Comparison of ENCODE assay signal across 1 cellular context in the genomic region with DNA sequence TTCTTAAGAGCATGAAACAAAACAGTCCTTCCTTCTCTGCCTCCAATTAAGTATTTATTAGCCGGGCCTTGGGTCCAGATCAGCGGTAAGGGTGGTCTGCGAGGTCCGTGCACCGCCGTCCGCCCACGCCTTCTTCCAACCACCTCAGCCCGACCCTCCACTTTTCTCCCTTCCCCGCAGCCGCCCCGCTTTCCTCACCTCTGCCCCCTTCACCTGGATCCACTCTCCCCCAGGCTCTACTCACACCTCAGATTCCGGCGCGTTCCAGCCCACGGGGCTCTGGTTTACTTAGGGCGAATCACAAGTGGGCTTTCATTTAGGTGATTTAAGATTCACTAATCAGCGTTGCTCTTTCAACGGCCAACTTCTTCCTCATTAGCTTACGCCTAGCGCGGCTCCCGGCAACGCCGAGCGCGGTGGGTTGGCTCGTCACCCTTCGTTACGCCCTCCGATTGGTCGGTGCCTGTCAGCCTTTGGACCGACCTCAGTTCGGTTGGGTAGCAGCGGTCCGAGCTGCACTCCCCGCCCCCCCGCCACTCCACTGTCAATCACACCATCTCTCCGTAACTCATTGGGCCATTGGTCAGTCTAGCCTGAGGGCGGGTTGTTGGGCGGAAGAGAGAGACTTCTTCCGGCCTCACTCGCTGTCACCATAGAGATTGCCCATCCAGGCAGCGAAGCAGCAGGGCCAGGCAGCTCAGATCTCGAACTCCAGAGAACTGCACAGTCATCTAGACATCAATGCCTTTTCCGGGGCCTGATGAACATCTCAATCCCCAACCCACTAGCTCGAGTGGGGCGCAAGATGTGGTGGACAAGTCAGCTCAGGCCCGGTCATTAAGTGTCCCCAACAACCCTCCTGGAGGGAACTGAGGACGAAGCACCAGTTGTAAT.
TF ChIP-seq lines count a peak whose summit lies in the region.

A gene (minus strand): TSS at position 286 of the 894 bp plus-strand sequence. CDS start 9,385 bp downstream, outside the sequence.

TF ChIP-seq in GM12878, 131 proteins besides CTCF, POLR2A, EP300 and RAD21 (continued from another document):
- TF ChIP-seq, protein P1, sequence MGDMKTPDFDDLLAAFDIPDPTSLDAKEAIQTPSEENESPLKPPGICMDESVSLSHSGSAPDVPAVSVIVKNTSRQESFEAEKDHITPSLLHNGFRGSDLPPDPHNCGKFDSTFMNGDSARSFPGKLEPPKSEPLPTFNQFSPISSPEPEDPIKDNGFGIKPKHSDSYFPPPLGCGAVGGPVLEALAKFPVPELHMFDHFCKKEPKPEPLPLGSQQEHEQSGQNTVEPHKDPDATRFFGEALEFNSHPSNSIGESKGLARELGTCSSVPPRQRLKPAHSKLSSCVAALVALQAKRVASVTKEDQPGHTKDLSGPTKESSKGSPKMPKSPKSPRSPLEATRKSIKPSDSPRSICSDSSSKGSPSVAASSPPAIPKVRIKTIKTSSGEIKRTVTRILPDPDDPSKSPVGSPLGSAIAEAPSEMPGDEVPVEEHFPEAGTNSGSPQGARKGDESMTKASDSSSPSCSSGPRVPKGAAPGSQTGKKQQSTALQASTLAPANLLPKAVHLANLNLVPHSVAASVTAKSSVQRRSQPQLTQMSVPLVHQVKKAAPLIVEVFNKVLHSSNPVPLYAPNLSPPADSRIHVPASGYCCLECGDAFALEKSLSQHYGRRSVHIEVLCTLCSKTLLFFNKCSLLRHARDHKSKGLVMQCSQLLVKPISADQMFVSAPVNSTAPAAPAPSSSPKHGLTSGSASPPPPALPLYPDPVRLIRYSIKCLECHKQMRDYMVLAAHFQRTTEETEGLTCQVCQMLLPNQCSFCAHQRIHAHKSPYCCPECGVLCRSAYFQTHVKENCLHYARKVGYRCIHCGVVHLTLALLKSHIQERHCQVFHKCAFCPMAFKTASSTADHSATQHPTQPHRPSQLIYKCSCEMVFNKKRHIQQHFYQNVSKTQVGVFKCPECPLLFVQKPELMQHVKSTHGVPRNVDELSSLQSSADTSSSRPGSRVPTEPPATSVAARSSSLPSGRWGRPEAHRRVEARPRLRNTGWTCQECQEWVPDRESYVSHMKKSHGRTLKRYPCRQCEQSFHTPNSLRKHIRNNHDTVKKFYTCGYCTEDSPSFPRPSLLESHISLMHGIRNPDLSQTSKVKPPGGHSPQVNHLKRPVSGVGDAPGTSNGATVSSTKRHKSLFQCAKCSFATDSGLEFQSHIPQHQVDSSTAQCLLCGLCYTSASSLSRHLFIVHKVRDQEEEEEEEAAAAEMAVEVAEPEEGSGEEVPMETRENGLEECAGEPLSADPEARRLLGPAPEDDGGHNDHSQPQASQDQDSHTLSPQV (IDR thresholded peaks at IDR 0.05): no peak
- TF ChIP-seq CHD2 (IDR thresholded peaks at IDR 0.05; ENCODE audit: borderline replicate concordance, low read depth, low read length) (peak; percentile 91), CREM (IDR thresholded peaks at IDR 0.05; ENCODE audit: low read depth) (peak; percentile 62; the same call in 1 of the 2 replicates), MYC (IDR thresholded peaks at IDR 0.05; ENCODE audit: insufficient read depth, insufficient read length, insufficient replicate concordance, low read length, severe bottlenecking) (no peak), RCOR1 (conservative IDR thresholded peaks at IDR 0.05; ENCODE audit: low read depth, low read length) (peak; percentile 70; the same call in 1 of the 2 replicates), RUNX3 (IDR thresholded peaks at IDR 0.05; ENCODE audit: low read length) (peak; percentile 55)
- TF ChIP-seq, protein P2, sequence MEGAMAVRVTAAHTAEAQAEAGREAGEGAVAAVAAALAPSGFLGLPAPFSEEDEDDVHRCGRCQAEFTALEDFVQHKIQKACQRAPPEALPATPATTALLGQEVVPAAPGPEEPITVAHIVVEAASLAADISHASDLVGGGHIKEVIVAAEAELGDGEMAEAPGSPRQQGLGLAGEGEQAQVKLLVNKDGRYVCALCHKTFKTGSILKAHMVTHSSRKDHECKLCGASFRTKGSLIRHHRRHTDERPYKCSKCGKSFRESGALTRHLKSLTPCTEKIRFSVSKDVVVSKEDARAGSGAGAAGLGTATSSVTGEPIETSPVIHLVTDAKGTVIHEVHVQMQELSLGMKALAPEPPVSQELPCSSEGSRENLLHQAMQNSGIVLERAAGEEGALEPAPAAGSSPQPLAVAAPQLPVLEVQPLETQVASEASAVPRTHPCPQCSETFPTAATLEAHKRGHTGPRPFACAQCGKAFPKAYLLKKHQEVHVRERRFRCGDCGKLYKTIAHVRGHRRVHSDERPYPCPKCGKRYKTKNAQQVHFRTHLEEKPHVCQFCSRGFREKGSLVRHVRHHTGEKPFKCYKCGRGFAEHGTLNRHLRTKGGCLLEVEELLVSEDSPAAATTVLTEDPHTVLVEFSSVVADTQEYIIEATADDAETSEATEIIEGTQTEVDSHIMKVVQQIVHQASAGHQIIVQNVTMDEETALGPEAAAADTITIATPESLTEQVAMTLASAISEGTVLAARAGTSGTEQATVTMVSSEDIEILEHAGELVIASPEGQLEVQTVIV (IDR thresholded peaks at IDR 0.05; ENCODE audit: borderline replicate concordance, partially characterized antibody): no peak
- TF ChIP-seq, protein P3, sequence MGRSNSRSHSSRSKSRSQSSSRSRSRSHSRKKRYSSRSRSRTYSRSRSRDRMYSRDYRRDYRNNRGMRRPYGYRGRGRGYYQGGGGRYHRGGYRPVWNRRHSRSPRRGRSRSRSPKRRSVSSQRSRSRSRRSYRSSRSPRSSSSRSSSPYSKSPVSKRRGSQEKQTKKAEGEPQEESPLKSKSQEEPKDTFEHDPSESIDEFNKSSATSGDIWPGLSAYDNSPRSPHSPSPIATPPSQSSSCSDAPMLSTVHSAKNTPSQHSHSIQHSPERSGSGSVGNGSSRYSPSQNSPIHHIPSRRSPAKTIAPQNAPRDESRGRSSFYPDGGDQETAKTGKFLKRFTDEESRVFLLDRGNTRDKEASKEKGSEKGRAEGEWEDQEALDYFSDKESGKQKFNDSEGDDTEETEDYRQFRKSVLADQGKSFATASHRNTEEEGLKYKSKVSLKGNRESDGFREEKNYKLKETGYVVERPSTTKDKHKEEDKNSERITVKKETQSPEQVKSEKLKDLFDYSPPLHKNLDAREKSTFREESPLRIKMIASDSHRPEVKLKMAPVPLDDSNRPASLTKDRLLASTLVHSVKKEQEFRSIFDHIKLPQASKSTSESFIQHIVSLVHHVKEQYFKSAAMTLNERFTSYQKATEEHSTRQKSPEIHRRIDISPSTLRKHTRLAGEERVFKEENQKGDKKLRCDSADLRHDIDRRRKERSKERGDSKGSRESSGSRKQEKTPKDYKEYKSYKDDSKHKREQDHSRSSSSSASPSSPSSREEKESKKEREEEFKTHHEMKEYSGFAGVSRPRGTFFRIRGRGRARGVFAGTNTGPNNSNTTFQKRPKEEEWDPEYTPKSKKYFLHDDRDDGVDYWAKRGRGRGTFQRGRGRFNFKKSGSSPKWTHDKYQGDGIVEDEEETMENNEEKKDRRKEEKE (IDR thresholded peaks at IDR 0.05): no peak
